In the genomic region with DNA sequence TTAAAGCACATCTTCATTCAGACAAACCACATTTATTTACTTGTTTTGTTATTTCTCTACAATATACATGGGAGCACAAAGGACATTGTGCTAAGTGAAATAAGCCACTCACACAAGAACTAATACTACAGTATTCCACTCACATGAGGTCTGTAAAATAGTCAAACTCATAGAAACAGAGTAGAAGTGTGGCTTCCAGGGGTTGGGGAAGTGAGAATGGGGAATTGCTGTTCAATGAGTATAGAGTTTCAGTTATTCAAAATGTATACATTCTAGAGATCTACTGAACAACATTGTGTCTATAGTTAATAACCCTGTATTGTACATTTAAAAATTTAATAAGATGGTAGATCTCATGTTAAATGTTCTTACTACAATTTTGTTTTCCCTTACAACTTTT, we compare ENCODE assay signal across 19 cellular contexts.
DNase-seq lines count a peak whose midpoint lies in the region; ATAC-seq and TF ChIP-seq lines count a peak whose summit lies in the region.
"Had no signal": no experiment of that assay in that cellular context is flagged by ENCODE, and none has a peak within 500 bp of the region (broad histone marks: within the 10 kb centered on the region; RNA-seq: fewer than 3 reads in every experiment).

No MANE protein-coding gene starts in this region.

- no peak overlapping the region for H2AFZ ChIP-seq in MM.1S (ENCODE audit: low read length)

- peak; percentile 45 for ATAC-seq in GM18861 (IDR thresholded peaks at IDR 0.05; ENCODE audit: unreplicated experiment)
- peak; percentile 85 for ATAC-seq in GM21576 (IDR thresholded peaks at IDR 0.05; ENCODE audit: unreplicated experiment)
- ATAC-seq in HG03097 (IDR thresholded peaks at IDR 0.05; ENCODE audit: low FRiP score, unreplicated experiment), result peak; percentile 65
- no peak for ATAC-seq in naive thymus-derived CD8-positive, alpha-beta T cell
- ATAC-seq: effector memory CD8-positive, alpha-beta T cell; left lobe of liver had no signal

- no peaks in the 10 kb centered on the region for H3K4me1 Mint-ChIP-seq in naive thymus-derived CD8-positive, alpha-beta T cell
- H3K4me1 Mint-ChIP-seq: activated naive CD8-positive, alpha-beta T cell treated with anti-CD3 and anti-CD28 coated beads, Interleukin-2, amount 10 ng/mL, durations not matched to agents 7 days and 5 days had no signal

- H3K9me3 ChIP-seq in MM.1S (replicated peaks; ENCODE audit: insufficient read depth, low read length), result no peaks in the 10 kb centered on the region

- H3K4me3 ChIP-seq in MM.1S (ENCODE audit: low read length), result no peak overlapping the region

- no peaks in the 10 kb centered on the region for H3K27me3 ChIP-seq in MM.1S (replicated peaks; ENCODE audit: insufficient read depth, low read length)

- H3K36me3 Mint-ChIP-seq in naive thymus-derived CD8-positive, alpha-beta T cell, result no peaks in the 10 kb centered on the region
- H3K36me3 Mint-ChIP-seq: activated naive CD8-positive, alpha-beta T cell treated with anti-CD3 and anti-CD28 coated beads, Interleukin-2, amount 10 ng/mL, durations not matched to agents 7 days and 5 days had no signal

- H3K79me2 ChIP-seq in MM.1S (ENCODE audit: low read length), result no peaks in the 10 kb centered on the region

- no peaks in the 10 kb centered on the region for H3K27me3 Mint-ChIP-seq in naive thymus-derived CD8-positive, alpha-beta T cell
- H3K27me3 Mint-ChIP-seq: activated naive CD8-positive, alpha-beta T cell treated with anti-CD3 and anti-CD28 coated beads, Interleukin-2, amount 10 ng/mL, durations not matched to agents 7 days and 5 days; effector memory CD8-positive, alpha-beta T cell had no signal

- DNase-seq in MM.1S (peak; percentile 34), NCI-H446 (lab: John Stamatoyannopoulos, UW) (no peak), NCI-H187 treated with DMSO at 0.1 percent for 48 hours (lab: John Stamatoyannopoulos, UW) (no peak)
- no peak for DNase-seq in naive thymus-derived CD8-positive, alpha-beta T cell
- no peak for DNase-seq in stimulated activated CD8-positive, alpha-beta memory T cell treated with anti-CD3 and anti-CD28 coated beads, Interleukin-4, amount 100 ng/mL, for 48 hours
- DNase-seq: activated CD4-positive, alpha-beta T cell treated with anti-CD3 and anti-CD28 coated beads for 4 hours; activated naive CD8-positive, alpha-beta T cell treated with anti-CD3 and anti-CD28 coated beads, Interleukin-2, amount 10 ng/mL, durations not matched to agents 7 days and 5 days; Calu3; central memory CD4-positive, alpha-beta T cell; effector memory CD8-positive, alpha-beta T cell; H7; NCI-H1694 treated with DMSO at 0.1 percent for 48 hours; NCI-H748 treated with DMSO at 0.1 percent for 48 hours; posterior cingulate gyrus; T-helper 2 cell had no signal

- H3K9me3 Mint-ChIP-seq in naive thymus-derived CD8-positive, alpha-beta T cell, result peaks cover 0 to 21% (median 8%) of the 10 kb centered on the region in 9 donors

- H3K9ac ChIP-seq in MM.1S (ENCODE audit: low read length), result no peak overlapping the region

- H3K4me1 ChIP-seq in MM.1S (ENCODE audit: low read length), result peaks cover 23% of the 10 kb centered on the region

- POLR2A ChIA-PET in naive thymus-derived CD8-positive, alpha-beta T cell (lab: Charles Lee), result no interaction called here

- no peaks in the 10 kb centered on the region for H3K9me2 ChIP-seq in MM.1S (replicated peaks; ENCODE audit: insufficient read depth, low read length)

- H3K4me2 ChIP-seq in MM.1S (ENCODE audit: low read depth, low read length), result no peak overlapping the region

- no peak overlapping the region for H3K4me3 Mint-ChIP-seq in naive thymus-derived CD8-positive, alpha-beta T cell
- H3K4me3 Mint-ChIP-seq: activated naive CD8-positive, alpha-beta T cell treated with anti-CD3 and anti-CD28 coated beads, Interleukin-2, amount 10 ng/mL, durations not matched to agents 7 days and 5 days; effector memory CD8-positive, alpha-beta T cell had no signal

- H3F3A ChIP-seq in MM.1S (ENCODE audit: insufficient read depth, low read length), result peaks cover 8% of the 10 kb centered on the region; the same call in 1 of the 2 replicates

- peak overlapping the region; percentile 17; the same call in 1 of the 2 replicates for H3K27ac ChIP-seq in MM.1S (ENCODE audit: low read length)

- no peak overlapping the region for H3K27ac Mint-ChIP-seq in naive thymus-derived CD8-positive, alpha-beta T cell
- H3K27ac Mint-ChIP-seq: activated naive CD8-positive, alpha-beta T cell treated with anti-CD3 and anti-CD28 coated beads, Interleukin-2, amount 10 ng/mL, durations not matched to agents 7 days and 5 days; effector memory CD8-positive, alpha-beta T cell had no signal

- H4K20me1 ChIP-seq in MM.1S (ENCODE audit: insufficient read depth, low read length), result no peaks in the 10 kb centered on the region

- no peaks in the 10 kb centered on the region for H3K36me3 ChIP-seq in MM.1S (replicated peaks; ENCODE audit: insufficient read depth, low read length)

- TF ChIP-seq CTCF in MM.1S (IDR thresholded peaks at IDR 0.05; ENCODE audit: low read length), result no peak

Comparison
In these comparisons a context has a peak if more than half of its experiments do, and no peak if none do; other contexts are left out.
1. ATAC-seq: peak in GM18861 (single experiment), GM21576 (single experiment) and HG03097 (single experiment); none in naive thymus-derived CD8-positive, alpha-beta T cell (0 of 2).